In genomic region chr20:42018979-42019378, GRCh38 we compare ENCODE assay signal across 3 cellular contexts.
TF ChIP-seq lines count a peak whose summit lies in the region.

No MANE protein-coding gene starts in this region.

TF ChIP-seq in SK-N-SH, 30 proteins besides CTCF, POLR2A, EP300 and RAD21 (continued from another document):
- TF ChIP-seq CHD2 (IDR thresholded peaks at IDR 0.05; ENCODE audit: low read length, partially characterized antibody) (no peak), SIN3A (IDR thresholded peaks at IDR 0.05; ENCODE audit: borderline replicate concordance, low read depth, low read length) (no peak), GABPA (IDR thresholded peaks at IDR 0.05; ENCODE audit: low read depth) (no peak), POLR2AphosphoS5 (IDR thresholded peaks at IDR 0.05; ENCODE audit: low read depth, low read length) (no peak), MXI1 (IDR thresholded peaks at IDR 0.05; ENCODE audit: low read depth, low read length) (no peak), MEF2A (IDR thresholded peaks at IDR 0.05; ENCODE audit: borderline replicate concordance, low read depth) (no peak), PBX3 (IDR thresholded peaks at IDR 0.05) (no peak), GATA2 (CRISPR knock-in tag; IDR thresholded peaks at IDR 0.05) (no peak), FOSL2 (IDR thresholded peaks at IDR 0.05; ENCODE audit: borderline replicate concordance, low read depth) (no peak), ELF1 (IDR thresholded peaks at IDR 0.05) (no peak), SMC3 (IDR thresholded peaks at IDR 0.05; ENCODE audit: low read depth, low read length) (no peak; the same call in 1 of the 2 replicates), TAF1 (IDR thresholded peaks at IDR 0.05; ENCODE audit: borderline replicate concordance, low read depth, low read length) (no peak)

TF ChIP-seq in SK-N-SH treated with all-trans-retinoic acid at 6 μM for 48 hours, 23 proteins besides CTCF, POLR2A, EP300 and RAD21 (continued from another document):
- TF ChIP-seq POU6F1 (CRISPR knock-in tag; IDR thresholded peaks at IDR 0.05; ENCODE audit: borderline replicate concordance, low read depth): no peak
- TF ChIP-seq TCF4 (CRISPR knock-in tag; IDR thresholded peaks at IDR 0.05; ENCODE audit: borderline replicate concordance): no peak
- no peak for TF ChIP-seq ZNF565 (CRISPR knock-in tag; conservative IDR thresholded peaks at IDR 0.05; ENCODE audit: low read depth)
- TF ChIP-seq PPARA (CRISPR knock-in tag; IDR thresholded peaks at IDR 0.05; ENCODE audit: borderline replicate concordance): no peak
- TF ChIP-seq TOX (CRISPR knock-in tag; IDR thresholded peaks at IDR 0.05; ENCODE audit: borderline replicate concordance): no peak
- TF ChIP-seq ZNF8 (CRISPR knock-in tag; IDR thresholded peaks at IDR 0.05): no peak
- no peak for TF ChIP-seq BACH2 (CRISPR knock-in tag; IDR thresholded peaks at IDR 0.05; ENCODE audit: borderline replicate concordance)
- no peak for TF ChIP-seq SNAI2 (CRISPR knock-in tag; IDR thresholded peaks at IDR 0.05)
- TF ChIP-seq ESRRG (CRISPR knock-in tag; IDR thresholded peaks at IDR 0.05): no peak
- TF ChIP-seq CSDC2 (CRISPR knock-in tag; IDR thresholded peaks at IDR 0.05): no peak
- TF ChIP-seq OSR1 (CRISPR knock-in tag; IDR thresholded peaks at IDR 0.05): no peak
- TF ChIP-seq ZFP3 (CRISPR knock-in tag; IDR thresholded peaks at IDR 0.05): no peak
- TF ChIP-seq TSHZ2 (CRISPR knock-in tag; IDR thresholded peaks at IDR 0.05): no peak
- no peak for TF ChIP-seq RARB (CRISPR knock-in tag; IDR thresholded peaks at IDR 0.05)
- no peak for TF ChIP-seq PATZ1 (CRISPR knock-in tag; IDR thresholded peaks at IDR 0.05; ENCODE audit: borderline replicate concordance)
TF ChIP-seq in SK-N-SH treated with all-trans-retinoic acid at 6 μM for 48 hours: peak in this region for 0.

TF ChIP-seq in GM12878, 131 proteins besides CTCF, POLR2A, EP300 and RAD21 (continued from another document):
- TF ChIP-seq HSF1 (IDR thresholded peaks at IDR 0.05; ENCODE audit: low read depth, low read length): no peak
- no peak for TF ChIP-seq ZBED1 (IDR thresholded peaks at IDR 0.05; ENCODE audit: borderline replicate concordance)
